Comparison of ENCODE assay signal across 8 cellular contexts in the genomic region with DNA sequence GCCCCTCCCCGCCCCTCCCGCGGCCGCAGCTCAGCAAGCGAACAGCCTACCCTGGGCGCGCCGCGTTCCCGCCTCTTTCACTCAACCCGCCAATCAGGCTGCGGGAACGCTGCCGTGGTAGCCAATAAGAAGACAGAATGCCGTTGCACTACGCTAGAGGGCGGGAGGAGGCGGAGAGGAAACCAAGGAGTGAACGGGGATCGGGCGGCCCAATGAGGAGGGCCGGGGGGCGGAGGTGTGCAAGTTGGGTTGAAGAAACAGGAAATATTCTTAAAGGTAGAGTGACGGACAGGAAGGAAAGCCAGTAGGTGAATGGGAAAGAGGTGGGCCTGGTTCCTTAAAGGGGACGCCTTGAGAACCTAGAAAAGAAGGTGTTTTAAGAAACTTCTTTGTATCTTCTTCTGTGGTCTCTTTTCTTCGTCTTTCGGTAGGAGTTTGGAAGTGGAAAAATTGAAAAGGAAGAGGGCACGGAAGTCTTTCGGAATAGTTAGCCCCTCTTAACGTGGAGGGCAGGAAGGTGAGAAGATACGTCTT. TPM values are rescaled to one million over a fixed set of nuclear protein-coding genes. Genes with fewer than 3 reads are reported as not detected.
DNase-seq lines count a peak whose midpoint lies in the region; ATAC-seq and TF ChIP-seq lines count a peak whose summit lies in the region.

No MANE protein-coding gene starts in this region.

- intact Hi-C loops in CD4-positive, alpha-beta T cell (cut with DNase I, micrococcal nuclease), result loop anchor here (1.0 to 5.0 kb wide), 7 partner anchors 50 to 1456 kb away; partner anchors contain the start of genes NAA50 (in 2 of the 2), ATP6V1A (in 1 of the 2), CCDC191 (in 1 of the 2) and QTRT2 (in 1 of the 2)
- intact Hi-C loops in lower lobe of right lung (cut with DNase I), result no loop called here

- TF ChIP-seq CTCF in CD4-positive, alpha-beta T cell (IDR thresholded peaks at IDR 0.05), result no peak
- TF ChIP-seq CTCF in lower lobe of right lung (IDR thresholded peaks at IDR 0.05), result no peak

- peak overlapping the region; percentile 87 for H3K27ac ChIP-seq in CD4-positive, alpha-beta T cell (ENCODE audit: low read depth, low read length)
- peak overlapping the region; percentile 98 for H3K27ac ChIP-seq in lower lobe of right lung

- no peaks in the 10 kb centered on the region for H3K27me3 ChIP-seq in CD4-positive, alpha-beta T cell (ENCODE audit: control insufficient read depth, insufficient read depth, low read length)
- no peaks in the 10 kb centered on the region for H3K27me3 ChIP-seq in lower lobe of right lung (ENCODE audit: low read depth)

- peaks cover 32% of the 10 kb centered on the region for H3K4me1 ChIP-seq in lower lobe of right lung

- peaks cover 23% of the 10 kb centered on the region for H3K4me1 Mint-ChIP-seq in CD4-positive, alpha-beta T cell (ENCODE audit: low read depth)
- H3K4me1 Mint-ChIP-seq in activated CD8-positive, alpha-beta T cell treated with anti-CD3 and anti-CD28 coated beads, Interleukin-2, amount 10 ng/mL, durations not matched to agents 7 days and 5 days (ENCODE audit: low read depth), result peaks cover 32% of the 10 kb centered on the region

- H3K36me3 Mint-ChIP-seq in CD4-positive, alpha-beta T cell (ENCODE audit: low read depth), result peaks cover 11% of the 10 kb centered on the region
- peaks cover 8% of the 10 kb centered on the region for H3K36me3 Mint-ChIP-seq in activated CD8-positive, alpha-beta T cell treated with anti-CD3 and anti-CD28 coated beads, Interleukin-2, amount 10 ng/mL, durations not matched to agents 7 days and 5 days (ENCODE audit: low read depth)

- no peak overlapping the region for H3K4me3 Mint-ChIP-seq in CD4-positive, alpha-beta T cell
- no peak overlapping the region for H3K4me3 Mint-ChIP-seq in activated CD8-positive, alpha-beta T cell treated with anti-CD3 and anti-CD28 coated beads, Interleukin-2, amount 10 ng/mL, durations not matched to agents 7 days and 5 days

- no peaks in the 10 kb centered on the region for H3K27me3 Mint-ChIP-seq in CD4-positive, alpha-beta T cell
- no peaks in the 10 kb centered on the region for H3K27me3 Mint-ChIP-seq in activated CD8-positive, alpha-beta T cell treated with anti-CD3 and anti-CD28 coated beads, Interleukin-2, amount 10 ng/mL, durations not matched to agents 7 days and 5 days (ENCODE audit: low read depth)

- no peaks in the 10 kb centered on the region for H3K9me3 Mint-ChIP-seq in CD4-positive, alpha-beta T cell
- no peaks in the 10 kb centered on the region for H3K9me3 Mint-ChIP-seq in activated CD8-positive, alpha-beta T cell treated with anti-CD3 and anti-CD28 coated beads, Interleukin-2, amount 10 ng/mL, durations not matched to agents 7 days and 5 days (ENCODE audit: insufficient read depth)

- peak; percentile 87 for ATAC-seq in CD4-positive, alpha-beta T cell (ENCODE audit: poor library complexity)
- ATAC-seq in GM19463 (IDR thresholded peaks at IDR 0.05; ENCODE audit: unreplicated experiment) (peak; percentile 88), lower lobe of right lung (peak; percentile 96 to 98)
- peak; percentile 90 for ATAC-seq in activated CD8-positive, alpha-beta T cell treated with anti-CD3 and anti-CD28 coated beads, Interleukin-2, amount 10 ng/mL, durations not matched to agents 7 days and 5 days

- peak; percentile 96 to 99 (median 98) for DNase-seq in CD4-positive, alpha-beta T cell
- DNase-seq in HK-2 (ENCODE audit: unreplicated experiment) (peak; percentile 100), NCI-H82 treated with DMSO at 0.1 percent for 48 hours (lab: John Stamatoyannopoulos, UW; ENCODE audit: unreplicated experiment) (peak; percentile 100), lower lobe of right lung (peak; percentile 100)
- DNase-seq in activated CD8-positive, alpha-beta T cell treated with anti-CD3 and anti-CD28 coated beads, Interleukin-2, amount 10 ng/mL, durations not matched to agents 7 days and 5 days, result peak; percentile 100
- DNase-seq in effector CD8-positive, alpha-beta T cell (lab: John Stamatoyannopoulos, UW), result peak; percentile 97
- DNase-seq in stimulated activated CD4-positive, alpha-beta T cell treated with anti-CD3 and anti-CD28 coated beads, TNF-alpha, amount 100 ng/mL, for 1 hour (ENCODE audit: low read depth in 3 of 3, low spot score in 1 of 3), result peak; percentile 95 to 97 (median 97)

- H3K27ac Mint-ChIP-seq in CD4-positive, alpha-beta T cell, result no peak overlapping the region
- H3K27ac Mint-ChIP-seq in activated CD8-positive, alpha-beta T cell treated with anti-CD3 and anti-CD28 coated beads, Interleukin-2, amount 10 ng/mL, durations not matched to agents 7 days and 5 days, result no peak overlapping the region

- peak overlapping the region; percentile 79 for H3K4me3 ChIP-seq in lower lobe of right lung

- H3K36me3 ChIP-seq in lower lobe of right lung, result no peaks in the 10 kb centered on the region

- CTCF ChIA-PET in CD4-positive, alpha-beta T cell (lab: Charles Lee), result interaction anchor here (0.6 to 2.4 kb wide), 5 partner anchors 37 to 50 kb away, joined by 3 to 8 read pairs (median 4); partner anchors contain the start of gene ATP6V1A
- CTCF ChIA-PET in activated CD8-positive, alpha-beta T cell treated with anti-CD3 and anti-CD28 coated beads, Interleukin-2, amount 10 ng/mL, durations not matched to agents 7 days and 5 days (lab: Charles Lee), result interaction anchor here (0.6 to 3.1 kb wide), 6 partner anchors 8 to 119 kb away, joined by 3 to 13 read pairs (median 4); partner anchors contain the start of gene NAA50

- POLR2A ChIA-PET in CD4-positive, alpha-beta T cell (lab: Charles Lee), result interaction anchor here (0.5 to 7.6 kb wide), 20 partner anchors 9 to 1135 kb away, joined by 3 to 116 read pairs (median 5); partner anchors contain the start of genes ATG3, ATP6V1A, NAA50 and SLC35A5
- POLR2A ChIA-PET in activated CD8-positive, alpha-beta T cell treated with anti-CD3 and anti-CD28 coated beads, Interleukin-2, amount 10 ng/mL, durations not matched to agents 7 days and 5 days (lab: Charles Lee), result interaction anchor here (0.6 to 1.3 kb wide), 9 partner anchors 9 to 359 kb away, joined by 3 to 6 read pairs (median 3); partner anchors contain the start of genes ATP6V1A, CCDC191, QTRT2 and SPICE1

- H3K9me3 ChIP-seq in CD4-positive, alpha-beta T cell (ENCODE audit: control insufficient read depth, low read length), result no peaks in the 10 kb centered on the region
- no peaks in the 10 kb centered on the region for H3K9me3 ChIP-seq in lower lobe of right lung

RNA-seq across cellular contexts. Expression of gene USF3, which starts 0.3 kb away (rescaled TPM):
- 10 to 100 TPM; 31.4 to 32.6 TPM for total RNA-seq in CD4-positive, alpha-beta T cell
- 10 to 100 TPM; 16.3 to 18.0 TPM for total RNA-seq in activated CD8-positive, alpha-beta T cell treated with anti-CD3 and anti-CD28 coated beads, Interleukin-2, amount 10 ng/mL, durations not matched to agents 7 days and 5 days
- total RNA-seq in lower lobe of right lung, result 20.9 TPM

RNA-seq across cellular contexts. Expression of gene NAA50, which starts 49.3 kb away (rescaled TPM):
- total RNA-seq in CD4-positive, alpha-beta T cell, result 10 to 100 TPM; 46.6 to 48.0 TPM
- total RNA-seq in activated CD8-positive, alpha-beta T cell treated with anti-CD3 and anti-CD28 coated beads, Interleukin-2, amount 10 ng/mL, durations not matched to agents 7 days and 5 days, result 100 to 1,000 TPM; 108 to 116 TPM
- total RNA-seq in lower lobe of right lung, result 83.3 TPM

RNA-seq across cellular contexts. Expression of gene ATP6V1A, which starts 50.1 kb away (rescaled TPM):
- 1 to 10 TPM; 8.7 to 9.4 TPM for total RNA-seq in CD4-positive, alpha-beta T cell
- 10 to 100 TPM; 37.1 to 39.8 TPM for total RNA-seq in activated CD8-positive, alpha-beta T cell treated with anti-CD3 and anti-CD28 coated beads, Interleukin-2, amount 10 ng/mL, durations not matched to agents 7 days and 5 days
- total RNA-seq in lower lobe of right lung, result 104 TPM

Comparison
In these comparisons a context has a peak if more than half of its experiments do, and no peak if none do; other contexts are left out.
1. Peak in every context shown above with its lines: DNase-seq, ATAC-seq, H3K4me3 ChIP-seq and H3K27ac ChIP-seq.